8 cellular contexts compared by ENCODE assay signal in the genomic region with DNA sequence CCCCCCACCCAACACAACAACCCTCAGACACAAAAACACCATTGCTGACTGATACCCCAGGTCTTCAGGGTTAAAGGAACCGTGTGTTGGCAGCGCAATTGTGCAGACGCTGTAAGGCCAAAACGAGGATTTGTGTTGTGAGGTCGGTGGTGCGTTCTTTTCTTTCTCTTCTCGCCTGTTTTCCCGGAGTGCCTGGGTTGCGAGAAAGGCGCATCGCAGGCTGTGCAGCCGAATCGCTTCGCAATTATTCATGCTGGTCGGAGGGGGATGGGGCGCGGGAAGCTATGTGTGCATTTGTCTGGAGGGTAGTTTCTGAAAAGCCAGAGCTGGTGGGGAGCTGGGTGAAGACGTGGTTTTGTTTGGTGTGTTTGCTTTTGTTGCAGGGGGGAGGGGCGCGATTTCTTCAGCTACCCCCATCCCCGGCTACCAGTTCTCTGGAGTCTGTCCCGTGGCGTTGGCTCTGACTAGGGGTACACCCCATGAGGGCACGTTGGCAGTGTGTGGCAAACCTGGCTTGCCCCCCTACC. TPM values are rescaled to one million over a fixed set of nuclear protein-coding genes. Genes with fewer than 3 reads are reported as not detected.
DNase-seq lines count a peak whose midpoint lies in the region; ATAC-seq and TF ChIP-seq lines count a peak whose summit lies in the region.

No MANE protein-coding gene starts in this region.

- CTCF ChIA-PET in activated B cell treated with CpG ODN at 0.5 μM for 24 hours (lab: Charles Lee), result interaction anchor here (4.5 to 6.0 kb wide), 3 partner anchors 11 to 71 kb away, joined by 20 to 42 read pairs (median 40); no protein-coding TSS in a partner anchor

- H3K4me1 Mint-ChIP-seq in activated B cell treated with CpG ODN at 0.5 μM for 24 hours, result peaks cover 48% of the 10 kb centered on the region

- H3K9me3 ChIP-seq in left lung, result no peaks in the 10 kb centered on the region

- no peaks in the 10 kb centered on the region for H3K27me3 ChIP-seq in left lung

- POLR2A ChIA-PET in activated B cell treated with CpG ODN at 0.5 μM for 24 hours (lab: Charles Lee), result interaction anchor here (0.6 to 7.6 kb wide), 9 partner anchors 12 to 202 kb away, joined by 3 to 64 read pairs (median 9); partner anchors contain the start of gene ADD3

- intact Hi-C loops in activated B cell treated with CpG ODN at 0.5 μM for 24 hours (cut with micrococcal nuclease) (loop anchor here (1.0 to 5.0 kb wide), 4 partner anchors 72 to 663 kb away; partner anchors contain the start of genes PDCD4 and SMC3), left lung (cut with DNase I) (no loop called here)

- DNase-seq in Daoy (ENCODE audit: low read depth) (peak; percentile 43), M059J (ENCODE audit: low read depth) (peak; percentile 80), activated B cell treated with CpG ODN at 0.5 μM for 24 hours (peak; percentile 42), dedifferentiated amniotic fluid mesenchymal stem cell (ENCODE audit: extremely low spot score) (peak; percentile 56), left lung (peak; percentile 65 to 83)
- DNase-seq in stimulated activated CD4-positive, alpha-beta T cell treated with anti-CD3 and anti-CD28 coated beads, Interleukin-4, amount 100 ng/mL, for 1 hour, result peak; percentile 72

- peaks cover 0 to 39% of the 10 kb centered on the region in 2 donors for H3K4me1 ChIP-seq in left lung

- H3K27me3 Mint-ChIP-seq in activated B cell treated with CpG ODN at 0.5 μM for 24 hours, result peaks cover 4% of the 10 kb centered on the region

- no peak for TF ChIP-seq CTCF in activated B cell treated with CpG ODN at 0.5 μM for 24 hours (IDR thresholded peaks at IDR 0.05)
- TF ChIP-seq CTCF in left lung (IDR thresholded peaks at IDR 0.05), result no peak

- H3K4me3 ChIP-seq in left lung, result peak overlapping the region; percentile 60 to 64

- H3K9me3 Mint-ChIP-seq in activated B cell treated with CpG ODN at 0.5 μM for 24 hours, result no peaks in the 10 kb centered on the region

- H3K27ac ChIP-seq in left lung, result peak overlapping the region; percentile 88 to 93

- no peaks in the 10 kb centered on the region for H3K36me3 ChIP-seq in left lung

- peaks cover 2% of the 10 kb centered on the region for H3K36me3 Mint-ChIP-seq in activated B cell treated with CpG ODN at 0.5 μM for 24 hours (ENCODE audit: low read depth)

- peak overlapping the region; percentile 96 for H3K4me3 Mint-ChIP-seq in activated B cell treated with CpG ODN at 0.5 μM for 24 hours

- ATAC-seq in activated B cell treated with CpG ODN at 0.5 μM for 24 hours (ENCODE audit: low read depth) (peak; percentile 4), left lung (peak; percentile 1), HG02588 (IDR thresholded peaks at IDR 0.05; ENCODE audit: unreplicated experiment) (no peak), HG02571 (IDR thresholded peaks at IDR 0.05; ENCODE audit: unreplicated experiment) (no peak)

- H3K27ac Mint-ChIP-seq in activated B cell treated with CpG ODN at 0.5 μM for 24 hours, result peak overlapping the region; percentile 82

RNA-seq across cellular contexts. Expression of gene MXI1, which starts 2.1 kb away (rescaled TPM):
- 4.3 and 6.5 TPM in 2 replicates for total RNA-seq in Daoy (2014; rRNA removed; shearing (Covaris generic))
- 10.6 and 14.4 TPM in 2 replicates for total RNA-seq in M059J (2014; rRNA removed; shearing (Covaris generic))
- total RNA-seq in activated B cell treated with CpG ODN at 0.5 μM for 24 hours, result 8.2 and 8.5 TPM in 2 replicates
- 10 to 100 TPM; 16.5 to 16.7 TPM for total RNA-seq in left lung

Comparison
In these comparisons a context has a peak if more than half of its experiments do, and no peak if none do; other contexts are left out.
1. ATAC-seq: peak in activated B cell treated with CpG ODN at 0.5 μM for 24 hours (single experiment) and left lung (single experiment); none in HG02588 (single experiment) and HG02571 (single experiment).
2. Peak in every context shown above with its lines, with median percentiles within 50 percentile points of each other: DNase-seq.